ENCODE assay signal across 20 cellular contexts in the genomic region with DNA sequence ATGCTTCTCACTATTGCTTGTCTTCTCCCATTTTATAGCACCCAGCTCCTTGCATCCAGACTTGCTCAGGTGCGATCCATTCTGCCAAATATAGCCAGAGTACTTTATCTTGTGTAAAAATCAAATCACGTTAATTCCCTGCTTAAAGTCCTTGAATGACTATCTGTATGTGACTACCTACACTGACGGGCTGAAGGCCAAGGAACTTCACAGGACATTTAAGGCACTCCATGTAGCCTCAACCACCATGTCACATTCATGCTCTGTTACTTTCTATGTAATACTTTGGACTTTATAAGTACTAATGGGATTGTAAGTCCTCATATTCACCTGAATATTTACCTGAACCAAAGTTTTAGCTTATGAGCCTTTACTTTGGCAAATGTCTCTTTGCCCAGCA.
"Had no signal": no experiment of that assay in that cellular context is flagged by ENCODE, and none has a peak within 500 bp of the region (broad histone marks: within the 10 kb centered on the region; RNA-seq: fewer than 3 reads in every experiment).

No MANE protein-coding gene starts in this region.

- H3K9me3 ChIP-seq: lower lobe of right lung, spleen, uterus had no signal

- H3K27ac ChIP-seq: brain microvascular endothelial cell, coronary artery, lower lobe of right lung, spleen, uterus had no signal

- H3K36me3 Mint-ChIP-seq: stimulated activated naive B cell treated with anti-CD40 and anti-IgM and Interleukin-4, amounts not matched to agents 10 μg/mL and 1 μg/mL and 100 μg/mL, for 72 hours had no signal

- H3K27me3 ChIP-seq: brain microvascular endothelial cell, spleen, uterus had no signal

- H3K36me3 ChIP-seq: brain microvascular endothelial cell, lower lobe of right lung, spleen, uterus had no signal

- H3K27me3 Mint-ChIP-seq: central memory CD8-positive, alpha-beta T cell had no signal

- H3K27ac Mint-ChIP-seq: activated CD4-positive, alpha-beta T cell treated with anti-CD3 and anti-CD28 coated beads, Interleukin-2, amount 10 ng/mL, durations not matched to agents 7 days and 5 days; activated CD8-positive, alpha-beta T cell treated with anti-CD3 and anti-CD28 coated beads, Interleukin-2, amount 10 ng/mL, durations not matched to agents 7 days and 5 days; nephron progenitor cell; stimulated activated naive B cell treated with anti-CD40 and anti-IgM and Interleukin-4, amounts not matched to agents 10 μg/mL and 1 μg/mL and 100 μg/mL, for 72 hours; T-helper 2 cell treated with Interferon-gamma antibody and Interleukin-4, amounts not matched to agents 5 μg/mL and 100 μg/mL, for 36 hours had no signal

- H3K4me1 ChIP-seq: lower lobe of right lung, spleen, uterus had no signal

- H3K4me1 Mint-ChIP-seq: activated CD4-positive, alpha-beta T cell treated with anti-CD3 and anti-CD28 coated beads, Interleukin-2, amount 10 ng/mL, durations not matched to agents 7 days and 5 days; central memory CD8-positive, alpha-beta T cell; stimulated activated naive B cell treated with anti-CD40 and anti-IgM and Interleukin-4, amounts not matched to agents 10 μg/mL and 1 μg/mL and 100 μg/mL, for 72 hours had no signal

- H3K4me3 ChIP-seq: coronary artery, lower lobe of right lung, spleen, uterus had no signal

- H3K9me3 Mint-ChIP-seq: activated CD4-positive, alpha-beta T cell treated with anti-CD3 and anti-CD28 coated beads, Interleukin-2, amount 10 ng/mL, durations not matched to agents 7 days and 5 days; nephron progenitor cell; stimulated activated naive B cell treated with anti-CD40 and anti-IgM and Interleukin-4, amounts not matched to agents 10 μg/mL and 1 μg/mL and 100 μg/mL, for 72 hours; T-helper 2 cell treated with Interferon-gamma antibody and Interleukin-4, amounts not matched to agents 5 μg/mL and 100 μg/mL, for 36 hours had no signal

- H3K4me3 Mint-ChIP-seq: activated CD4-positive, alpha-beta T cell treated with anti-CD3 and anti-CD28 coated beads, Interleukin-2, amount 10 ng/mL, durations not matched to agents 7 days and 5 days; activated CD8-positive, alpha-beta T cell treated with anti-CD3 and anti-CD28 coated beads, Interleukin-2, amount 10 ng/mL, durations not matched to agents 7 days and 5 days; central memory CD8-positive, alpha-beta T cell; stimulated activated naive B cell treated with anti-CD40 and anti-IgM and Interleukin-4, amounts not matched to agents 10 μg/mL and 1 μg/mL and 100 μg/mL, for 72 hours; T-helper 2 cell treated with Interferon-gamma antibody and Interleukin-4, amounts not matched to agents 5 μg/mL and 100 μg/mL, for 36 hours had no signal

- DNase-seq: activated CD4-positive, alpha-beta T cell treated with anti-CD3 and anti-CD28 coated beads, Interleukin-2, amount 10 ng/mL, durations not matched to agents 7 days and 5 days; activated CD4-positive, CD25-positive, alpha-beta regulatory T cell; activated CD8-positive, alpha-beta T cell treated with anti-CD3 and anti-CD28 coated beads, Interleukin-2, amount 10 ng/mL, durations not matched to agents 7 days and 5 days; activated effector memory CD4-positive, alpha-beta T cell treated with Interleukin-2 at 50 U/mL for 16 hours; activated naive CD4-positive, alpha-beta T cell treated with anti-CD3 and anti-CD28 coated beads, Interleukin-2, amount 50 U/mL, for 16 hours; activated T-cell treated with anti-CD3 and anti-CD28 coated beads, Interleukin-2, amount 50 U/mL, for 48 hours; aorta; brain microvascular endothelial cell; erythroblast; lower lobe of right lung; nephron progenitor cell; occipital lobe; posterior cingulate gyrus; retina; spleen; stimulated activated naive B cell treated with anti-CD40 and anti-IgM and Interleukin-4, amounts not matched to agents 10 μg/mL and 1 μg/mL and 100 μg/mL, for 72 hours; uterus had no signal

- ATAC-seq: activated CD8-positive, alpha-beta T cell treated with anti-CD3 and anti-CD28 coated beads, Interleukin-2, amount 10 ng/mL, durations not matched to agents 7 days and 5 days; stimulated activated naive B cell treated with anti-CD40 and anti-IgM and Interleukin-4, amounts not matched to agents 10 μg/mL and 1 μg/mL and 100 μg/mL, for 72 hours had no signal
